Comparison of ENCODE assay signal across 1 cellular context in genomic region chr18:13268035-13268700, GRCh38.
TF ChIP-seq lines count a peak whose summit lies in the region.

No MANE protein-coding gene starts in this region.

TF ChIP-seq in HepG2, 621 proteins besides CTCF, POLR2A, EP300 and RAD21 (continued from another document):
- TF ChIP-seq ARID5B (CRISPR knock-in tag; IDR thresholded peaks at IDR 0.05) (no peak), ZSCAN20 (CRISPR knock-in tag; IDR thresholded peaks at IDR 0.05; ENCODE audit: borderline replicate concordance) (no peak), ZFAT (CRISPR knock-in tag; conservative IDR thresholded peaks at IDR 0.05) (no peak), SP140L (CRISPR knock-in tag; IDR thresholded peaks at IDR 0.05; ENCODE audit: borderline replicate concordance) (no peak), ZNF263 (CRISPR knock-in tag; IDR thresholded peaks at IDR 0.05) (no peak), U2AF2 (IDR thresholded peaks at IDR 0.05; ENCODE audit: low read depth, low read length) (no peak), RBM39 (IDR thresholded peaks at IDR 0.05; ENCODE audit: low read depth, low read length, poor library complexity, severe bottlenecking) (no peak), FOXA3 (CRISPR knock-in tag; IDR thresholded peaks at IDR 0.05) (no peak), FOXJ3 (CRISPR knock-in tag; IDR thresholded peaks at IDR 0.05; ENCODE audit: borderline replicate concordance) (no peak), SMAD1 (CRISPR knock-in tag; IDR thresholded peaks at IDR 0.05; ENCODE audit: borderline replicate concordance, low read depth) (no peak), ZNF383 (CRISPR knock-in tag; IDR thresholded peaks at IDR 0.05; ENCODE audit: borderline replicate concordance) (no peak)
- TF ChIP-seq, protein P1, sequence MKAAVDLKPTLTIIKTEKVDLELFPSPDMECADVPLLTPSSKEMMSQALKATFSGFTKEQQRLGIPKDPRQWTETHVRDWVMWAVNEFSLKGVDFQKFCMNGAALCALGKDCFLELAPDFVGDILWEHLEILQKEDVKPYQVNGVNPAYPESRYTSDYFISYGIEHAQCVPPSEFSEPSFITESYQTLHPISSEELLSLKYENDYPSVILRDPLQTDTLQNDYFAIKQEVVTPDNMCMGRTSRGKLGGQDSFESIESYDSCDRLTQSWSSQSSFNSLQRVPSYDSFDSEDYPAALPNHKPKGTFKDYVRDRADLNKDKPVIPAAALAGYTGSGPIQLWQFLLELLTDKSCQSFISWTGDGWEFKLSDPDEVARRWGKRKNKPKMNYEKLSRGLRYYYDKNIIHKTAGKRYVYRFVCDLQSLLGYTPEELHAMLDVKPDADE (CRISPR knock-in tag; IDR thresholded peaks at IDR 0.05) = no peak
